Comparison of ENCODE assay signal across 14 cellular contexts in the genomic region with DNA sequence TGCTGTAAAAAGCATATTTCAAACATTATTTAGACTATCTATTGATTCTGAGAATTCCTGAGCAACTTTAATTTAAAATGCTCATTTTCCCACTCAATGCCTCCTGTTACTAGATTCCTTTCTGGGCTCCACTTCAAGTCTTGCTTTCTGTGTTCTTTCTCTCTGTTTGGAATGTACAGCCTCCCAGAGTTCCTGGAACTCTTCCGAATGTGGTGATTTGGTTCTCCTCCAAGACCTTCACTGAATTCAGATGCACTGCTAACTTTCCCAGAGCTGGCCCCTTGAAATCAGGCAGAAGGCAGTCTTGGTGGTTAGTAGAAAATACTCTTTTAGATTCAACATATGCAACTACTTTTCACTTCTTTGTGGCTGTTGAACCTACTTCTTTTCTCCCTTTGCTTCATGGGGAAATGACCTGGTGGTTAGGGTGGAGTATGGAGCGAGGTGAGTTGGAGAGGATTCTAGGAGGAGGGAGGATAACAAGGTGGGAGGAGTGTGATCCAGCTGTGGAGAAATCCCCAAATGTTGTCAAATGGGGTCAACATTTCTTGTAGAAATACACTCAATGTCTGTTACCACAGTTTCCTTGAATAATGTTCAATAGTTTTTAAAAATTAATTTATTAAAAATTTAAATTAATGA. TPM values are rescaled to one million over a fixed set of nuclear protein-coding genes. Genes with fewer than 3 reads are reported as not detected.
A peak's percentile ranks its signal among the peaks of the same experiment; 100 is the strongest.
DNase-seq lines count a peak whose midpoint lies in the region; ATAC-seq, FAIRE-seq and TF ChIP-seq lines count a peak whose summit lies in the region.
"Had no signal": no experiment of that assay in that cellular context is flagged by ENCODE, and none has a peak within 500 bp of the region (broad histone marks: within the 10 kb centered on the region; RNA-seq: fewer than 3 reads in every experiment).

No MANE protein-coding gene starts in this region.

- dilution Hi-C loops in keratinocyte (cut with MboI; ENCODE audit: extremely low pct_ligation_motif_present, low sequenced_read_pairs): no loop called here

- H3K27ac Mint-ChIP-seq in brain (peak overlapping the region; percentile 63 to 96 (median 90)), natural killer cell (no peak overlapping the region)
- H3K27ac Mint-ChIP-seq in effector memory CD8-positive, alpha-beta T cell: no peak overlapping the region

- no peaks in the 10 kb centered on the region for H3K9me1 ChIP-seq in keratinocyte (ENCODE audit: control insufficient read depth, extremely low read depth, insufficient read depth, low read length)

- peaks cover 0 to 12% (median 0%) of the 10 kb centered on the region in 5 experiments for H3K9me3 Mint-ChIP-seq in brain
- H3K9me3 Mint-ChIP-seq in effector memory CD8-positive, alpha-beta T cell: no peaks in the 10 kb centered on the region
- H3K9me3 Mint-ChIP-seq in natural killer cell: peaks cover 0 to 5% of the 10 kb centered on the region in 2 donors

- no peak overlapping the region for H3K27ac ChIP-seq in keratinocyte (ENCODE audit: control insufficient read depth, insufficient read depth, low read length)
- peak overlapping the region in 3 of 5 donors; percentile 12 to 52 (median 36) for H3K27ac ChIP-seq in stomach
- H3K27ac ChIP-seq: SJCRH30 had no signal

- TF ChIP-seq CTCF in brain (conservative IDR thresholded peaks at IDR 0.05): no peak
- TF ChIP-seq CTCF in keratinocyte (optimal IDR thresholded peaks at IDR 0.05 in 1 of 3, IDR thresholded peaks at IDR 0.05 in 1 of 3, conservative IDR thresholded peaks at IDR 0.05 in 1 of 3; ENCODE audit: extremely low read depth in 1 of 3, insufficient read depth in 2 of 3, low read length in 3 of 3): no peak
- no peak for TF ChIP-seq CTCF in stomach (IDR thresholded peaks at IDR 0.05)
- TF ChIP-seq CTCF in natural killer cell (IDR thresholded peaks at IDR 0.05): no peak

- TF ChIP-seq POLR2A in H54 (IDR thresholded peaks at IDR 0.05; ENCODE audit: low read depth, low read length): no peak
- TF ChIP-seq POLR2A in stomach (IDR thresholded peaks at IDR 0.05): no peak

- no peak for ATAC-seq in effector memory CD8-positive, alpha-beta T cell (replicated peaks)
- ATAC-seq in natural killer cell: no peak

- intact Hi-C loops in stomach (cut with DNase I; ENCODE audit: low total_unique reads): no loop called here
- intact Hi-C loops in natural killer cell (cut with micrococcal nuclease): no loop called here

- WGBS in stomach, 5 donors: 11 to 53% (median 19%) methylated on average over 2 of the region's 2 CpGs

- H3K79me2 ChIP-seq in keratinocyte (ENCODE audit: control insufficient read depth, insufficient read depth, low read length): no peaks in the 10 kb centered on the region

- H3K9me3 ChIP-seq in keratinocyte (ENCODE audit: control insufficient read depth, low read depth, low read length) (no peaks in the 10 kb centered on the region), stomach (peaks cover 0 to 9% (median 3%) of the 10 kb centered on the region in 4 donors)
- H3K9me3 ChIP-seq: mucosa of descending colon had no signal

- H3K36me3 Mint-ChIP-seq in brain (no peaks in the 10 kb centered on the region), natural killer cell (no peaks in the 10 kb centered on the region)
- no peaks in the 10 kb centered on the region for H3K36me3 Mint-ChIP-seq in effector memory CD8-positive, alpha-beta T cell (ENCODE audit: insufficient read depth)

- no peaks in the 10 kb centered on the region for H4K20me1 ChIP-seq in keratinocyte (ENCODE audit: control insufficient read depth, extremely low read depth, insufficient read depth, low read length)

- no peak for DNase-seq in H54 (ENCODE audit: insufficient read length, low spot score)
- DNase-seq in keratinocyte (ENCODE audit: low read depth, low spot score): no peak
- DNase-seq in stomach: no peak
- DNase-seq in NCI-H1105 treated with DMSO at 0.1 percent for 48 hours (lab: John Stamatoyannopoulos, UW): no peak
- no peak for DNase-seq in effector memory CD8-positive, alpha-beta T cell
- DNase-seq in AML-193 (lab: John Stamatoyannopoulos, UW): no peak
- DNase-seq in natural killer cell: no peak
- DNase-seq: activated naive CD4-positive, alpha-beta T cell; esophagus squamous epithelium; NCI-H2171 treated with DMSO at 0.1 percent for 48 hours; SJCRH30 had no signal

- peak overlapping the region; percentile 66 for H2AFZ ChIP-seq in keratinocyte (ENCODE audit: control insufficient read depth, low read length)

- H3K27me3 ChIP-seq in keratinocyte (ENCODE audit: control insufficient read depth, extremely low read depth, insufficient read depth, low read length) (no peaks in the 10 kb centered on the region), stomach (no peaks in the 10 kb centered on the region)
- H3K27me3 ChIP-seq: esophagus squamous epithelium had no signal

- H3K36me3 ChIP-seq in keratinocyte (ENCODE audit: control insufficient read depth in 2 of 2, extremely low read depth in 1 of 2, insufficient read depth in 2 of 2, low read length in 2 of 2) (no peaks in the 10 kb centered on the region), stomach (no peaks in the 10 kb centered on the region)
- H3K36me3 ChIP-seq: esophagus squamous epithelium, SJCRH30 had no signal

- no peak overlapping the region for H3K9ac ChIP-seq in keratinocyte (ENCODE audit: control insufficient read depth, extremely low read depth, insufficient read depth, low read length)

- peaks cover 17% of the 10 kb centered on the region for H3K4me1 Mint-ChIP-seq in brain
- H3K4me1 Mint-ChIP-seq in effector memory CD8-positive, alpha-beta T cell (ENCODE audit: low read depth in 2 of 2): peaks cover 0 to 6% of the 10 kb centered on the region in 2 donors
- no peaks in the 10 kb centered on the region for H3K4me1 Mint-ChIP-seq in natural killer cell

- H3K4me2 ChIP-seq in keratinocyte (ENCODE audit: control insufficient read depth, extremely low read depth, insufficient read depth, low read depth, low read length): no peak overlapping the region

- no peak overlapping the region for H3K4me3 ChIP-seq in keratinocyte (ENCODE audit: control insufficient read depth in 2 of 3, extremely low read depth in 1 of 3, insufficient read depth in 2 of 3, low read depth in 1 of 3, low read length in 3 of 3)
- H3K4me3 ChIP-seq in stomach: no peak overlapping the region
- H3K4me3 ChIP-seq: esophagus squamous epithelium, mucosa of descending colon, SJCRH30 had no signal

- FAIRE-seq in H54 (lab: Jason Lieb, UNC): peak; percentile 30
- FAIRE-seq in keratinocyte (lab: Jason Lieb, UNC): peak; percentile 39
- FAIRE-seq: HTR-8/SVneo had no signal

- peaks cover 7% of the 10 kb centered on the region for H3K4me1 ChIP-seq in keratinocyte (ENCODE audit: control insufficient read depth, extremely low read depth, insufficient read depth, low read length)
- peaks cover 0 to 16% (median 3%) of the 10 kb centered on the region in 4 donors for H3K4me1 ChIP-seq in stomach
- H3K4me1 ChIP-seq: SJCRH30 had no signal

- H3K27me3 Mint-ChIP-seq in brain (no peaks in the 10 kb centered on the region), natural killer cell (ENCODE audit: low read depth in 2 of 2) (peaks cover 15 to 29% of the 10 kb centered on the region in 2 donors)
- H3K27me3 Mint-ChIP-seq in effector memory CD8-positive, alpha-beta T cell: peaks cover 12 to 13% of the 10 kb centered on the region in 2 donors

- H3K4me3 Mint-ChIP-seq in brain: peak overlapping the region; percentile 13 to 77 (median 46)
- no peak overlapping the region for H3K4me3 Mint-ChIP-seq in effector memory CD8-positive, alpha-beta T cell
- H3K4me3 Mint-ChIP-seq in natural killer cell: no peak overlapping the region

- TF ChIP-seq EP300 in stomach (IDR thresholded peaks at IDR 0.05): no peak

RNA-seq across cellular contexts. Expression of a gene that starts 27.9 kb away (rescaled TPM):
- 0.93 TPM for polyA plus RNA-seq in brain (ENCODE audit: insufficient read depth, low read depth, low replicate concordance)
- polyA plus RNA-seq in keratinocyte: 0.43 to 1.1 TPM (median 0.58 TPM) in 3 replicates
- polyA plus RNA-seq in keratinocyte (2011; ENCODE audit: low read depth): 4.2 TPM
- 0.25 and 0.32 TPM in 2 replicates for polyA plus RNA-seq in keratinocyte (2011; cell fraction: cytosol; rRNA removed)
- polyA plus RNA-seq in keratinocyte (2011; cell fraction: nucleus; rRNA removed): 1.5 TPM in 2 replicates
- polyA plus RNA-seq in keratinocyte (2012; ENCODE audit: low replicate concordance): 0.36 and 1.3 TPM in 2 replicates
- polyA minus RNA-seq in keratinocyte: 1.0 to 2.6 TPM in 2 of 3 replicates, not detected in the other
- polyA minus RNA-seq in keratinocyte (2011; cell fraction: cytosol; rRNA and poly(A)+ RNA removed): not detected
- polyA minus RNA-seq in keratinocyte (2011; cell fraction: nucleus; rRNA and poly(A)+ RNA removed): 2.3 and 3.1 TPM in 2 replicates
- total RNA-seq in stomach: 10 to 100 TPM in 2 of 5 donors, 1 to 10 TPM in 3; 2.0 to 27.2 (median 7.7) TPM
- 10 to 100 TPM in 1 of 3 donors, 1 to 10 TPM in 2; 1.0 to 13.9 (median 1.3) TPM for polyA plus RNA-seq in stomach
- total RNA-seq in natural killer cell: 10 to 100 TPM; 39.0 to 51.1 (median 42.8) TPM

Comparison
In these comparisons a context has a peak if more than half of its experiments do, and no peak if none do; other contexts are left out.
1. H3K27ac Mint-ChIP-seq: peak in brain (5 of 5); none in effector memory CD8-positive, alpha-beta T cell (0 of 2) and natural killer cell (0 of 2).
2. H3K4me3 Mint-ChIP-seq: peak in brain (5 of 5); none in effector memory CD8-positive, alpha-beta T cell (0 of 2) and natural killer cell (single experiment).